In the genomic region with DNA sequence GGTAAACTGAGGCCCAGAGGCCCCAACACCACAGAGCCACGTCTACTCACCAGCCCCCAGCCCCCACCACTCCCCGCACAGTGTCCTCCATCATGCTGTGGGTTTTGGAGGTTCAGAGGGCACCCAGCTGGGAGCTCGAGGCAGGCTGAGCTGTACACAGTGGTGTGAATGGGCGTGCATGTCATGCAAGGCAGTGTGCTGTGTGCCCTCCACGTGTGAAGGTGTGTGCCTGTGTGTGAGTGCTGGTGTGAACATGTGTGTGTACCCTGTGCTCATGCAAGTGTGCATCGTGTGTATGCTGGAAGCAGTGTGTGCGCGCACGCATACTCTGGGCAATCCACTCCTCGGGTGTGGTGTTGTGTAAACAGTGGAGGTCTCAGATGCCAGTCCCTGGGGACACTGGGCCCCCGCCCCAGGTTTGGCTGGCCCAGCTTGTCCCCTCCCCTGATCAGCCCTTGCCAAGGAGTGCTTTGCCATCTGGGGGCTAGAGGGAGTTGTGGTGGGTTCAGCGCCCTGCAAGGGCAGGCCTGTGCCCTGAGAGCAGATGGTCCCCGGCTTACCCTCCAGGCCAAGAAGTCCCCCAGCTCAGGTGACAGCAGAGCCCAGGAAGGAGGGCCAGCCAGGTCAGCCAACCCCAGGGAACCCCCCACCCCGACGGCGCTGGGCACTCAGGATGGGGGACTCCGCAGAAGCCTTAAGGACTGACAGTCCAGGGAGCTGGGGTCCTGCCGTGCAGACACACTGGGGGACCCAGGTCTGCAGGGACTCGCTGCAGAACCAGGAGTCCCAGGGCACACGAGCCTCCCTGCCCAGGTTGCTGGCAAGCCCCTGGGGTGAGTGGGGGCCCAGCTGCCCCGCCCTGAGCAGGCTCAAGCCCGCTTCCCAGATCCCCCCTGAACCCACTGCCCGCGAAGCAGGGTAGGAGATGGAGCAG, we compare ENCODE assay signal across 8 cellular contexts. TPM values are rescaled to one million over a fixed set of nuclear protein-coding genes. Genes with fewer than 3 reads are reported as not detected.
DNase-seq lines count a peak whose midpoint lies in the region; ATAC-seq and TF ChIP-seq lines count a peak whose summit lies in the region.

No MANE protein-coding gene starts in this region.

- intact Hi-C loops in OCI-LY7 (cut with micrococcal nuclease; ENCODE audit: unreplicated experiment) = no loop called here

- H3K9me3 Mint-ChIP-seq in activated T-helper 17 cell treated with anti-CD3 and anti-CD28 coated beads, Interleukin-2, amount 50 U/mL, for 72 hours = no peaks in the 10 kb centered on the region

- no peak for TF ChIP-seq CTCF in OCI-LY7 (conservative IDR thresholded peaks at IDR 0.05; ENCODE audit: low read length)

- BruUV-seq in OCI-LY7 (replicated peaks; lab: Mats Ljungman, UMichigan) = no TSS peak

- H3K4me1 ChIP-seq in muscle layer of colon (ENCODE audit: insufficient read depth, low read length) = peaks cover 39% of the 10 kb centered on the region
- no peaks in the 10 kb centered on the region for H3K4me1 ChIP-seq in OCI-LY7 (ENCODE audit: insufficient read depth, low read length, poor library complexity, severe bottlenecking)

- H2AFZ ChIP-seq in OCI-LY7 (ENCODE audit: low read length) = no peak overlapping the region

- no peaks in the 10 kb centered on the region for H3K27me3 Mint-ChIP-seq in activated T-helper 17 cell treated with anti-CD3 and anti-CD28 coated beads, Interleukin-2, amount 50 U/mL, for 72 hours

- DNase-seq in 8988T (peak; percentile 17), D341Med (ENCODE audit: low spot score) (peak; percentile 30), NCI-H1105 treated with DMSO at 0.1 percent for 48 hours (lab: John Stamatoyannopoulos, UW) (no peak), NOMO-1 treated with dmso at 0.1 percent for 144 hours (lab: John Stamatoyannopoulos, UW; ENCODE audit: unreplicated experiment) (no peak), OCI-LY7 (ENCODE audit: low spot score) (no peak)

- H3K4me3 ChIP-seq in muscle layer of colon (ENCODE audit: low read depth in 1 of 2, low read length in 2 of 2) (no peak overlapping the region), OCI-LY7 (ENCODE audit: low read depth, low read length, poor library complexity, severe bottlenecking) (no peak overlapping the region)

- H4K20me1 ChIP-seq in OCI-LY7 (ENCODE audit: insufficient read depth, low read length) = no peaks in the 10 kb centered on the region

- CTCF ChIA-PET in OCI-LY7 (lab: Charles Lee; ENCODE audit: unreplicated experiment) = no interaction called here

- peak overlapping the region; percentile 46 for H3K4me3 Mint-ChIP-seq in activated T-helper 17 cell treated with anti-CD3 and anti-CD28 coated beads, Interleukin-2, amount 50 U/mL, for 72 hours

- peaks cover 5% of the 10 kb centered on the region for H3K4me1 Mint-ChIP-seq in activated T-helper 17 cell treated with anti-CD3 and anti-CD28 coated beads, Interleukin-2, amount 50 U/mL, for 72 hours

- no peak for ATAC-seq in activated T-helper 17 cell treated with anti-CD3 and anti-CD28 coated beads, Interleukin-2, amount 50 U/mL, for 72 hours (replicated peaks)
- ATAC-seq in GM21529 (IDR thresholded peaks at IDR 0.05; ENCODE audit: unreplicated experiment) = no peak

- no peak overlapping the region for H3K27ac Mint-ChIP-seq in activated T-helper 17 cell treated with anti-CD3 and anti-CD28 coated beads, Interleukin-2, amount 50 U/mL, for 72 hours

- H3K79me2 ChIP-seq in OCI-LY7 (ENCODE audit: insufficient read depth, low read depth, low read length) = no peaks in the 10 kb centered on the region

- H3K36me3 Mint-ChIP-seq in activated T-helper 17 cell treated with anti-CD3 and anti-CD28 coated beads, Interleukin-2, amount 50 U/mL, for 72 hours (ENCODE audit: low read depth) = no peaks in the 10 kb centered on the region

- H3K27me3 ChIP-seq in muscle layer of colon (ENCODE audit: control insufficient read depth in 1 of 2, insufficient read depth in 2 of 2, low read length in 2 of 2) = no peaks in the 10 kb centered on the region

- H3K9ac ChIP-seq in muscle layer of colon (ENCODE audit: low read length) = no peak overlapping the region

- H3K27ac ChIP-seq in muscle layer of colon (ENCODE audit: low read depth, low read length) (peak overlapping the region; percentile 29), OCI-LY7 (ENCODE audit: low read depth, low read length, poor library complexity, severe bottlenecking) (no peak overlapping the region)

- H3K9me3 ChIP-seq in muscle layer of colon (ENCODE audit: low read length) (no peaks in the 10 kb centered on the region), OCI-LY7 (ENCODE audit: low read length) (no peaks in the 10 kb centered on the region)

- no peaks in the 10 kb centered on the region for H3K9me2 ChIP-seq in OCI-LY7 (ENCODE audit: insufficient read depth, low read length)

- POLR2A ChIA-PET in OCI-LY7 (lab: Charles Lee) = no interaction called here

- H3K36me3 ChIP-seq in muscle layer of colon (ENCODE audit: insufficient read depth, low read length) = no peaks in the 10 kb centered on the region
- no peaks in the 10 kb centered on the region for H3K36me3 ChIP-seq in OCI-LY7 (ENCODE audit: insufficient read depth, low read length)

- no peak overlapping the region for H3K4me2 ChIP-seq in OCI-LY7 (ENCODE audit: low read length)

RNA-seq across cellular contexts. Expression of gene GPR132, which starts 23.8 kb away (rescaled TPM):
- total RNA-seq in activated T-helper 17 cell treated with anti-CD3 and anti-CD28 coated beads, Interleukin-2, amount 50 U/mL, for 72 hours = 10 to 100 TPM; 46.5 to 49.5 TPM
- total RNA-seq in OCI-LY7 (2014; rRNA removed; shearing (Covaris generic)) = 0.10 and 1.0 TPM in 2 replicates
- 1.9 and 3.0 TPM in 2 replicates for total RNA-seq in OCI-LY7 (2022)

Comparison
In these comparisons a context has a peak if more than half of its experiments do, and no peak if none do; other contexts are left out.
1. DNase-seq: peak in 8988T (single experiment) and D341Med (single experiment); none in NCI-H1105 treated with DMSO at 0.1 percent for 48 hours (single experiment), NOMO-1 treated with dmso at 0.1 percent for 144 hours (single experiment) and OCI-LY7 (single experiment).
2. RNA of gene GPR132, which starts 23.8 kb away (total RNA-seq): 46.5 to 49.5 TPM in activated T-helper 17 cell treated with anti-CD3 and anti-CD28 coated beads, Interleukin-2, amount 50 U/mL, for 72 hours; 0.10 to 3.0 TPM in OCI-LY7; every median in the first group is over 10 times any median in the second.